Comparison of ENCODE assay signal across 25 cellular contexts in genomic region chr1:39563669-39564068, GRCh38.
"Had no signal": no experiment of that assay in that cellular context is flagged by ENCODE, and none has a peak within 500 bp of the region (broad histone marks: within the 10 kb centered on the region; RNA-seq: fewer than 3 reads in every experiment).

No MANE protein-coding gene starts in this region.

- H3K9me3 ChIP-seq: esophagus muscularis mucosa, gastrocnemius medialis, heart right ventricle, psoas muscle, spleen, stomach, thoracic aorta had no signal

- ATAC-seq: gastrocnemius medialis, sciatic nerve had no signal

- FAIRE-seq: endometrium, islet of Langerhans, urothelium cell line had no signal

- H3K4me3 Mint-ChIP-seq: naive B cell, nephron progenitor cell, type B pancreatic cell had no signal

- H3K79me2 ChIP-seq: parathyroid adenoma had no signal

- H3K9me3 Mint-ChIP-seq: naive B cell, nephron progenitor cell, type B pancreatic cell had no signal

- H3K27ac Mint-ChIP-seq: type B pancreatic cell had no signal

- DNase-seq: effector memory CD4-positive, alpha-beta T cell; gastrocnemius medialis; hypothalamus; kidney glomerular epithelial cell; mesendoderm; naive B cell; nephron progenitor cell; psoas muscle; retina; spleen; stimulated activated CD4-positive, alpha-beta T cell treated with anti-CD3 and anti-CD28 coated beads, Interleukin-15, amount 100 ng/mL, for 24 hours; stimulated activated CD4-positive, alpha-beta T cell treated with anti-CD3 and anti-CD28 coated beads, Interleukin-1b, Interleukin-23, amount 100 ng/mL, for 48 hours; stimulated activated CD4-positive, alpha-beta T cell treated with anti-CD3 and anti-CD28 coated beads, Interleukin-4, amount 100 ng/mL, for 4 hours; stimulated activated naive CD4-positive, alpha-beta T cell had no signal

- H3K9ac ChIP-seq: parathyroid adenoma had no signal

- H3K4me3 ChIP-seq: esophagus muscularis mucosa, gastrocnemius medialis, heart right ventricle, psoas muscle, spleen, stomach, thoracic aorta had no signal

- H3K27ac ChIP-seq: epithelial cell of prostate, esophagus muscularis mucosa, heart right ventricle, parathyroid adenoma, psoas muscle, spleen, stomach, thoracic aorta had no signal

- H3K27me3 ChIP-seq: esophagus muscularis mucosa, gastrocnemius medialis, heart right ventricle, spleen, stomach had no signal

- H3K4me1 ChIP-seq: parathyroid adenoma had no signal

- H2AFZ ChIP-seq: parathyroid adenoma had no signal

- H3K27me3 Mint-ChIP-seq: naive B cell, type B pancreatic cell had no signal
